Comparison of ENCODE assay signal across 32 cellular contexts in genomic region chr5:36630201-36630968, GRCh38. TPM values are rescaled to one million over a fixed set of nuclear protein-coding genes. Genes with fewer than 3 reads are reported as not detected.
DNase-seq lines count a peak whose midpoint lies in the region; ATAC-seq and TF ChIP-seq lines count a peak whose summit lies in the region.
"Had no signal": no experiment of that assay in that cellular context is flagged by ENCODE, and none has a peak within 500 bp of the region (broad histone marks: within the 10 kb centered on the region; RNA-seq: fewer than 3 reads in every experiment).

No MANE protein-coding gene starts in this region.

- H3K27me3 Mint-ChIP-seq in chondrocyte (ENCODE audit: low read depth): peaks cover 2% of the 10 kb centered on the region

- DNase-seq in left ventricle myocardium inferior: no peak
- no peak for DNase-seq in right atrium auricular region (ENCODE audit: low spot score)
- DNase-seq in chondrocyte (ENCODE audit: low spot score): no peak
- DNase-seq in osteoblast (ENCODE audit: insufficient read length, low spot score, missing footprints): peak; percentile 75
- DNase-seq in dedifferentiated amniotic fluid mesenchymal stem cell (ENCODE audit: extremely low spot score): no peak
- no peak for DNase-seq in amygdala (lab: John Stamatoyannopoulos, UW)
- DNase-seq: 8988T; activated CD4-positive, alpha-beta T cell treated with anti-CD3 and anti-CD28 coated beads for 48 hours; activated effector memory CD4-positive, alpha-beta T cell treated with Interleukin-2 at 50 U/mL for 16 hours; anterior cingulate cortex; CD4-positive, alpha-beta T cell; central memory CD4-positive, alpha-beta T cell; DND-41; left colon; mesendoderm; NCI-H146; NCI-H510A; retina; small intestine; stimulated activated CD4-positive, alpha-beta T cell treated with anti-CD3 and anti-CD28 coated beads, Interleukin-1b, Interleukin-23, amount 100 ng/mL, for 48 hours; stomach; transverse colon; WERI-Rb-1 had no signal

- peak overlapping the region; percentile 28 for H3K27ac Mint-ChIP-seq in chondrocyte (ENCODE audit: unreplicated experiment)
- H3K27ac Mint-ChIP-seq: activated naive CD4-positive, alpha-beta T cell treated with anti-CD3 and anti-CD28 coated beads, Interleukin-2, amount 50 U/mL, for 72 hours; CD4-positive, alpha-beta T cell; immature natural killer cell; neural progenitor cell had no signal

- no peak overlapping the region for H3K4me2 ChIP-seq in osteoblast (ENCODE audit: insufficient read depth, low read length)
- H3K4me2 ChIP-seq: neural progenitor cell had no signal

- no peaks in the 10 kb centered on the region for H3K36me3 Mint-ChIP-seq in chondrocyte (ENCODE audit: low read depth)
- H3K36me3 Mint-ChIP-seq: activated naive CD4-positive, alpha-beta T cell treated with anti-CD3 and anti-CD28 coated beads, Interleukin-2, amount 50 U/mL, for 72 hours; immature natural killer cell had no signal

- H3K27ac ChIP-seq in left ventricle myocardium inferior (replicated peaks) (peak overlapping the region; percentile 37), right atrium auricular region (no peak overlapping the region), osteoblast (ENCODE audit: low read depth, low read length) (peak overlapping the region; percentile 19)
- H3K27ac ChIP-seq: neural progenitor cell, parathyroid adenoma, RWPE1, stomach, transverse colon, WERI-Rb-1 had no signal

- H3K4me1 Mint-ChIP-seq in chondrocyte (ENCODE audit: low read depth): no peaks in the 10 kb centered on the region

- H3K4me1 ChIP-seq in left ventricle myocardium inferior (peaks cover 67% of the 10 kb centered on the region), right atrium auricular region (peaks cover 0 to 9% of the 10 kb centered on the region in 2 donors), osteoblast (ENCODE audit: insufficient read depth, low read length) (peaks cover 19% of the 10 kb centered on the region)
- H3K4me1 ChIP-seq: parathyroid adenoma, stomach, transverse colon had no signal

- TF ChIP-seq CTCF in left ventricle myocardium inferior (IDR thresholded peaks at IDR 0.05; ENCODE audit: borderline replicate concordance): no peak
- TF ChIP-seq CTCF in right atrium auricular region (IDR thresholded peaks at IDR 0.05): no peak
- no peak for TF ChIP-seq CTCF in chondrocyte (IDR thresholded peaks at IDR 0.05)
- no peak for TF ChIP-seq CTCF in osteoblast (IDR thresholded peaks at IDR 0.05; ENCODE audit: extremely low read depth, low read depth, low read length)

- no peaks in the 10 kb centered on the region for H3K27me3 ChIP-seq in left ventricle myocardium inferior (ENCODE audit: low read depth)
- no peaks in the 10 kb centered on the region for H3K27me3 ChIP-seq in right atrium auricular region
- no peaks in the 10 kb centered on the region for H3K27me3 ChIP-seq in osteoblast (ENCODE audit: insufficient read depth, low read length)
- H3K27me3 ChIP-seq: neural progenitor cell, stomach, transverse colon had no signal

- no peaks in the 10 kb centered on the region for H4K20me1 ChIP-seq in osteoblast (ENCODE audit: insufficient read depth, low read length)

- no peak overlapping the region for H2AFZ ChIP-seq in osteoblast (ENCODE audit: low read length)
- H2AFZ ChIP-seq: neural progenitor cell, parathyroid adenoma had no signal

- H3K9me3 ChIP-seq in left ventricle myocardium inferior (replicated peaks): no peaks in the 10 kb centered on the region
- no peaks in the 10 kb centered on the region for H3K9me3 ChIP-seq in right atrium auricular region
- no peaks in the 10 kb centered on the region for H3K9me3 ChIP-seq in osteoblast (ENCODE audit: low read depth, low read length)
- H3K9me3 ChIP-seq: stomach, transverse colon had no signal

- intact Hi-C loops in left ventricle myocardium inferior (cut with micrococcal nuclease): no loop called here

- H3K79me2 ChIP-seq in osteoblast (ENCODE audit: insufficient read depth, low read length): no peaks in the 10 kb centered on the region
- H3K79me2 ChIP-seq: parathyroid adenoma had no signal

- peaks cover 30% of the 10 kb centered on the region for H3K36me3 ChIP-seq in left ventricle myocardium inferior
- H3K36me3 ChIP-seq in right atrium auricular region: peaks cover 11% of the 10 kb centered on the region
- H3K36me3 ChIP-seq in osteoblast (ENCODE audit: insufficient read depth, low read length): peaks cover 5% of the 10 kb centered on the region
- H3K36me3 ChIP-seq: neural progenitor cell, stomach, transverse colon had no signal

- no peak for ATAC-seq in HG03469 (IDR thresholded peaks at IDR 0.05; ENCODE audit: unreplicated experiment)
- no peak for ATAC-seq in GM19035 (IDR thresholded peaks at IDR 0.05; ENCODE audit: unreplicated experiment)
- ATAC-seq: activated naive CD4-positive, alpha-beta T cell treated with anti-CD3 and anti-CD28 coated beads, Interleukin-2, amount 50 U/mL, for 72 hours; left colon had no signal

- H3K9me3 Mint-ChIP-seq in chondrocyte (ENCODE audit: low read depth): no peaks in the 10 kb centered on the region
- H3K9me3 Mint-ChIP-seq: CD4-positive, alpha-beta T cell; immature natural killer cell; neural progenitor cell had no signal

- H3K4me3 Mint-ChIP-seq in chondrocyte (ENCODE audit: unreplicated experiment): no peak overlapping the region
- H3K4me3 Mint-ChIP-seq: CD4-positive, alpha-beta T cell; neural progenitor cell had no signal

- H3K4me3 ChIP-seq in left ventricle myocardium inferior (no peak overlapping the region), right atrium auricular region (no peak overlapping the region), osteoblast (ENCODE audit: insufficient read depth, low read length) (no peak overlapping the region)
- H3K4me3 ChIP-seq: neural progenitor cell, stomach, transverse colon had no signal

RNA-seq across cellular contexts. Expression of gene SLC1A3, which starts 24.0 kb away (rescaled TPM):
- total RNA-seq in left ventricle myocardium inferior (144 TPM), right atrium auricular region (10 to 100 TPM; 31.8 to 50.9 TPM), chondrocyte (1.3 to 5.1 TPM (median 1.8 TPM) in 3 replicates), osteoblast (45.2 and 76.9 TPM in 2 replicates)
- total RNA-seq: CD4-positive, alpha-beta T cell; dermis microvascular lymphatic vessel endothelial cell; HT-29 had no signal

Comparison
In these comparisons a context has a peak if more than half of its experiments do, and no peak if none do; other contexts are left out.
1. H3K27ac ChIP-seq: peak in left ventricle myocardium inferior (single experiment) and osteoblast (single experiment); none in right atrium auricular region (0 of 2).